27 cellular contexts compared by ENCODE assay signal in the genomic region with DNA sequence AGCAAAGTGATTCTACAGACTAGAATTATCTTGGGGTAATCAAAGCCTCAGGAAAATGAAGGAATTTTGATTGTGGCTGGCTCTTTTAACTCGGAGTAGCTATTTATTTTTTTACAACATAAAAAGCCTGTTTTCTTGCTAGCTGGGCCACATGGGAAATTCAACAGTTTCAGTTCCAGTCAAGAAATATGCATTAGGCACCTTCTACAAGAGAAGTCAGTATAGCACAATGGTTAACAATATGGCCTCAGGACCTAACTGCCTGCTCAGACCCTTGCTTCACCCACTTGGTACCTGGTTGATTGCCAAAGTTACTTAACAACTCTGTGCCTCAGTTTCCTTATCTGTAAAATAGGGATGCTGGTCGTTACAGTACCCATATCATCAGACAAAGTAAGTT.
"Had no signal": no experiment of that assay in that cellular context is flagged by ENCODE, and none has a peak within 500 bp of the region (broad histone marks: within the 10 kb centered on the region; RNA-seq: fewer than 3 reads in every experiment).

No MANE protein-coding gene starts in this region.

- H3K4me1 Mint-ChIP-seq: activated T-helper 17 cell treated with anti-CD3 and anti-CD28 coated beads, Interleukin-2, amount 50 U/mL, for 72 hours; endodermal cell; T-helper 17 cell; WTC11 had no signal

- H3K27me3 ChIP-seq: breast epithelium, heart left ventricle, neural progenitor cell, right atrium auricular region had no signal

- DNase-seq: activated CD4-positive, alpha-beta T cell treated with anti-CD3 and anti-CD28 coated beads, Interleukin-2, amount 50 U/mL, for 1 hour; activated CD8-positive, alpha-beta T cell treated with anti-CD3 and anti-CD28 coated beads for 36 hours; activated T-cell treated with anti-CD3 and anti-CD28 coated beads, Interleukin-2, amount 50 U/mL, for 4 hours; central memory CD4-positive, alpha-beta T cell; endodermal cell; foreskin fibroblast; heart left ventricle; hypothalamus; immature natural killer cell; kidney; left colon; natural killer cell; stimulated activated CD4-positive, alpha-beta T cell treated with anti-CD3 and anti-CD28 coated beads, Interleukin-15, amount 100 ng/mL, for 24 hours; stimulated activated CD4-positive, alpha-beta T cell treated with anti-CD3 and anti-CD28 coated beads, Interleukin-2, amount 100 ng/mL, for 24 hours; stimulated activated naive CD8-positive, alpha-beta T cell treated with anti-CD3 and anti-CD28 coated beads, Interleukin-15, Interleukin-2, amounts not matched to agents 100 U/mL and 50 U/mL, for 24 hours; T-helper 17 cell; trophoblast cell had no signal

- H3K4me2 ChIP-seq: neural progenitor cell, smooth muscle cell had no signal

- H3K4me1 ChIP-seq: breast epithelium, neural progenitor cell had no signal

- H3K27ac Mint-ChIP-seq: activated CD8-positive, alpha-beta T cell treated with anti-CD3 and anti-CD28 coated beads for 36 hours; activated naive CD4-positive, alpha-beta T cell treated with anti-CD3 and anti-CD28 coated beads, Interleukin-2, amount 50 U/mL, for 72 hours; activated T-helper 17 cell treated with anti-CD3 and anti-CD28 coated beads, Interleukin-2, amount 50 U/mL, for 72 hours; dendritic cell treated with granulocyte-macrophage colony-stimulating factor and Interleukin-4, amounts not matched to agents 40 ng/mL and 50 ng/mL, for 4 days; endodermal cell; immature natural killer cell; natural killer cell; neural progenitor cell; T-helper 17 cell; WTC11 had no signal

- H3K27ac ChIP-seq: breast epithelium, heart left ventricle, neural progenitor cell, right atrium auricular region, thoracic aorta had no signal

- H3K36me3 ChIP-seq: breast epithelium, heart left ventricle, neural progenitor cell, right atrium auricular region, thoracic aorta had no signal

- ATAC-seq: activated CD8-positive, alpha-beta T cell treated with anti-CD3 and anti-CD28 coated beads for 36 hours; activated naive CD4-positive, alpha-beta T cell treated with anti-CD3 and anti-CD28 coated beads, Interleukin-2, amount 50 U/mL, for 72 hours; activated T-cell treated with anti-CD3 and anti-CD28 coated beads, Interleukin-2, amount 50 U/mL, for 4 hours; activated T-helper 17 cell treated with anti-CD3 and anti-CD28 coated beads, Interleukin-2, amount 50 U/mL, for 72 hours; esophagus mucosa; heart left ventricle; left colon; natural killer cell; stimulated activated naive CD8-positive, alpha-beta T cell treated with anti-CD3 and anti-CD28 coated beads, Interleukin-15, Interleukin-2, amounts not matched to agents 100 U/mL and 50 U/mL, for 24 hours; T-helper 17 cell; WTC11 had no signal

- H3K4me3 ChIP-seq: breast epithelium, heart left ventricle, neural progenitor cell, right atrium auricular region, smooth muscle cell, thoracic aorta had no signal

- H2AFZ ChIP-seq: neural progenitor cell had no signal

- H3K4me3 Mint-ChIP-seq: activated CD8-positive, alpha-beta T cell treated with anti-CD3 and anti-CD28 coated beads for 36 hours; activated T-cell treated with anti-CD3 and anti-CD28 coated beads, Interleukin-2, amount 50 U/mL, for 4 hours; activated T-helper 17 cell treated with anti-CD3 and anti-CD28 coated beads, Interleukin-2, amount 50 U/mL, for 72 hours; dendritic cell treated with granulocyte-macrophage colony-stimulating factor and Interleukin-4, amounts not matched to agents 40 ng/mL and 50 ng/mL, for 4 days; endodermal cell; immature natural killer cell; natural killer cell; neural progenitor cell; T-helper 17 cell; WTC11 had no signal

- H3K9ac ChIP-seq: neural progenitor cell had no signal

- H3K27me3 Mint-ChIP-seq: activated CD8-positive, alpha-beta T cell treated with anti-CD3 and anti-CD28 coated beads for 36 hours; activated T-helper 17 cell treated with anti-CD3 and anti-CD28 coated beads, Interleukin-2, amount 50 U/mL, for 72 hours; dendritic cell treated with granulocyte-macrophage colony-stimulating factor and Interleukin-4, amounts not matched to agents 40 ng/mL and 50 ng/mL, for 4 days; T-helper 17 cell had no signal
